ENCODE assay signal across 8 cellular contexts in the genomic region with DNA sequence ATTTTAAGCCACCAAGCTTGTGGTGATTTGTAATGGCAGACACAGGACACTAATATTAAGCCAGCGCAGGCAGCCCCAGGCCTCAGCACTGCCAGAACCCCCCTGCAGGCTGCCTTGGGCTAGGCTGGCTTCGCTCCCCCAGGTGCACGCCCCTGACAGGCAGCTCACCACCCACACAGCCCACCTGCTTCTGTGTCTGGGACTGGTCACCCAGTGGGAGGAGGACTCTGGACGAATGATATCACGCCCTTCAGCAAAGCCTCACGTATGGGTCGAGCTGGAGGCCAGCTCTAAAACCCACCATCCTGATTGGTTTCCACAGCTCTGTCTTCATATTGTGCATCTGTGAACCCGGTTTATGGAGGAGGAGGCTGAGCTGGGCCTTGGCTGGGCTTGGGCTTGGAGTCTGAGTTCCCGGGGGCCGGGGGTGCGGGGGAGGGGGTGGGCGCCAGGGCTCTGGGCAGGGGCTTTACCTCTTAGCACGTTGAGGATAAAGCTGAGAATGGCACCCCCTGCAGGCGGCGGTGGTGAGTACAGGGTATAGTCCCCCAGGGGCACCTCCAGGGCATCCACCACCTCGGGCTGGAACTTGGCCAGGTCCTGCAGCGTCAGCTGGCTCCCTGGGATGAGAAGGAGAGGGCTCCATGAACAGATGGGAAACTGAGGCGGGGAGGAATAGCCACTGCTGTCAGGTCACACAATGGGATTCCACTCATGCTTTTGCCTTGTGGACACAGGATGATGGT. TPM values are rescaled to one million over a fixed set of nuclear protein-coding genes. Genes with fewer than 3 reads are reported as not detected.
DNase-seq lines count a peak whose midpoint lies in the region; ATAC-seq, FAIRE-seq and TF ChIP-seq lines count a peak whose summit lies in the region.

No MANE protein-coding gene starts in this region.

- no peak overlapping the region for H3K4me3 Mint-ChIP-seq in activated CD8-positive, alpha-beta T cell treated with anti-CD3 and anti-CD28 coated beads for 36 hours

- ATAC-seq in activated CD8-positive, alpha-beta T cell treated with anti-CD3 and anti-CD28 coated beads for 36 hours, result peak; percentile 95
- ATAC-seq in HG02852 (IDR thresholded peaks at IDR 0.05; ENCODE audit: unreplicated experiment) (no peak), GM18909 (IDR thresholded peaks at IDR 0.05; ENCODE audit: poor library complexity, unreplicated experiment) (no peak)

- no peaks in the 10 kb centered on the region for H3K4me1 Mint-ChIP-seq in activated CD8-positive, alpha-beta T cell treated with anti-CD3 and anti-CD28 coated beads for 36 hours (ENCODE audit: low read depth)

- H3K27me3 Mint-ChIP-seq in activated CD8-positive, alpha-beta T cell treated with anti-CD3 and anti-CD28 coated beads for 36 hours, result no peaks in the 10 kb centered on the region

- no peak overlapping the region for H3K27ac Mint-ChIP-seq in activated CD8-positive, alpha-beta T cell treated with anti-CD3 and anti-CD28 coated beads for 36 hours

- H3K4me1 ChIP-seq in BE2C, result no peaks in the 10 kb centered on the region

- CTCF ChIA-PET in activated CD8-positive, alpha-beta T cell treated with anti-CD3 and anti-CD28 coated beads for 36 hours (lab: Charles Lee), result interaction anchor here (0.5 to 2.6 kb wide), 23 partner anchors 9 to 195 kb away, joined by 3 to 13 read pairs (median 4); no protein-coding TSS in a partner anchor

- H3K27me3 ChIP-seq in BE2C, result no peaks in the 10 kb centered on the region

- no peaks in the 10 kb centered on the region for H3K36me3 ChIP-seq in BE2C

- no peak overlapping the region for H3K4me3 ChIP-seq in BE2C (ENCODE audit: low read depth, low read length)
- H3K4me3 ChIP-seq in LNCaP clone FGC (ENCODE audit: low read depth, low read length), result no peak overlapping the region
- H3K4me3 ChIP-seq in epithelial cell of proximal tubule (ENCODE audit: low read depth, low read length), result no peak overlapping the region

- intact Hi-C loops in activated CD8-positive, alpha-beta T cell treated with anti-CD3 and anti-CD28 coated beads for 36 hours (cut with micrococcal nuclease), result loop anchor here (10.0 kb wide), 1 partner anchor 46 kb away; the partner anchor contains the start of gene SUSD2

- no peak for DNase-seq in BE2C
- DNase-seq in LNCaP clone FGC (ENCODE audit: low read depth), result no peak
- peak; percentile 84 for DNase-seq in activated CD8-positive, alpha-beta T cell treated with anti-CD3 and anti-CD28 coated beads for 36 hours
- DNase-seq in epithelial cell of proximal tubule (ENCODE audit: low read depth), result no peak
- DNase-seq in stimulated activated CD4-positive, alpha-beta T cell treated with anti-CD3 and anti-CD28 coated beads, Interleukin-12 subunit alpha, Interleukin-12 subunit beta, amount 100 ng/mL, for 24 hours (ENCODE audit: low read depth in 2 of 2), result peak; percentile 21 to 63
- DNase-seq in HTR-8/SVneo (ENCODE audit: insufficient read length, low spot score), result no peak

- H3K36me3 Mint-ChIP-seq in activated CD8-positive, alpha-beta T cell treated with anti-CD3 and anti-CD28 coated beads for 36 hours (ENCODE audit: low read depth), result no peaks in the 10 kb centered on the region

- FAIRE-seq in HTR-8/SVneo (lab: Jason Lieb, UNC), result no peak

- POLR2A ChIA-PET in activated CD8-positive, alpha-beta T cell treated with anti-CD3 and anti-CD28 coated beads for 36 hours (lab: Charles Lee), result interaction anchor here (1.6 kb wide), 1 partner anchor 15 kb away, joined by 3 read pairs; no protein-coding TSS in a partner anchor

- H3K9me3 Mint-ChIP-seq in activated CD8-positive, alpha-beta T cell treated with anti-CD3 and anti-CD28 coated beads for 36 hours, result no peaks in the 10 kb centered on the region

- H3K9me3 ChIP-seq in BE2C, result no peaks in the 10 kb centered on the region; the same call in 1 of the 2 replicates

- TF ChIP-seq CTCF in BE2C (IDR thresholded peaks at IDR 0.05; ENCODE audit: low read depth, low read length) (peak; percentile 29), LNCaP clone FGC (IDR thresholded peaks at IDR 0.05; ENCODE audit: control insufficient read depth, extremely low read depth, insufficient read depth) (0 out of 2 replicates have a peak, but pooled peaks have one; percentile 13), epithelial cell of proximal tubule (conservative IDR thresholded peaks at IDR 0.05; ENCODE audit: low read depth, low read length) (peak; percentile 53)
- peak; percentile 79 for TF ChIP-seq CTCF in activated CD8-positive, alpha-beta T cell treated with anti-CD3 and anti-CD28 coated beads for 36 hours (IDR thresholded peaks at IDR 0.05)

RNA-seq across cellular contexts. Expression of gene GGT5, which starts 13.8 kb away (rescaled TPM):
- polyA plus RNA-seq in BE2C (2012; ENCODE audit: insufficient read depth, insufficient read length, low read depth), result 0.94 TPM
- total RNA-seq in activated CD8-positive, alpha-beta T cell treated with anti-CD3 and anti-CD28 coated beads for 36 hours, result not detected
- total RNA-seq in epithelial cell of proximal tubule, result 0.22 and 1.3 TPM in 2 replicates

RNA-seq across cellular contexts. Expression of gene SPECC1L, which starts 39.5 kb away (rescaled TPM):
- 31.1 TPM for polyA plus RNA-seq in BE2C (2012; ENCODE audit: insufficient read depth, insufficient read length, low read depth)
- 10 to 100 TPM; 38.9 to 39.0 TPM for total RNA-seq in activated CD8-positive, alpha-beta T cell treated with anti-CD3 and anti-CD28 coated beads for 36 hours
- total RNA-seq in epithelial cell of proximal tubule, result 22.7 and 24.3 TPM in 2 replicates

RNA-seq across cellular contexts. Expression of gene SUSD2, which starts 49.8 kb away (rescaled TPM):
- polyA plus RNA-seq in BE2C (2012; ENCODE audit: insufficient read depth, insufficient read length, low read depth), result 1.6 TPM
- under 1 TPM; 0.65 to 0.95 TPM for total RNA-seq in activated CD8-positive, alpha-beta T cell treated with anti-CD3 and anti-CD28 coated beads for 36 hours
- total RNA-seq in epithelial cell of proximal tubule, result 0.06 and 0.07 TPM in 2 replicates

Comparison
In these comparisons a context has a peak if more than half of its experiments do, and no peak if none do; other contexts are left out.
1. DNase-seq: peak in activated CD8-positive, alpha-beta T cell treated with anti-CD3 and anti-CD28 coated beads for 36 hours (single experiment) and stimulated activated CD4-positive, alpha-beta T cell treated with anti-CD3 and anti-CD28 coated beads, Interleukin-12 subunit alpha, Interleukin-12 subunit beta, amount 100 ng/mL, for 24 hours (2 of 2); none in BE2C (single experiment), LNCaP clone FGC (single experiment), epithelial cell of proximal tubule (single experiment) and HTR-8/SVneo (single experiment).
2. CTCF ChIP-seq: peak in every context shown above with its lines; median percentile 79 in activated CD8-positive, alpha-beta T cell treated with anti-CD3 and anti-CD28 coated beads for 36 hours; 53 in epithelial cell of proximal tubule; 29 in BE2C; 13 in LNCaP clone FGC.